Comparison of ENCODE assay signal across 18 cellular contexts in genomic region chr17:57905875-57906455, GRCh38. TPM values are rescaled to one million over a fixed set of nuclear protein-coding genes. Genes with fewer than 3 reads are reported as not detected.
DNase-seq lines count a peak whose midpoint lies in the region; ATAC-seq, FAIRE-seq and TF ChIP-seq lines count a peak whose summit lies in the region.
"Had no signal": no experiment of that assay in that cellular context is flagged by ENCODE, and none has a peak within 500 bp of the region (broad histone marks: within the 10 kb centered on the region; RNA-seq: fewer than 3 reads in every experiment).

No MANE protein-coding gene starts in this region.

- peaks cover 53% of the 10 kb centered on the region for H3K4me1 ChIP-seq in lower lobe of right lung
- H3K4me1 ChIP-seq: BE2C had no signal

- no peaks in the 10 kb centered on the region for H3K9me3 ChIP-seq in lower lobe of right lung
- H3K9me3 ChIP-seq: BE2C had no signal

- no peak overlapping the region for H3K4me3 Mint-ChIP-seq in WTC11
- H3K4me3 Mint-ChIP-seq: activated CD4-positive, alpha-beta T cell treated with anti-CD3 and anti-CD28 coated beads, Interleukin-2, amount 10 ng/mL, durations not matched to agents 7 days and 5 days; endodermal cell; T-cell had no signal

- H3K27ac ChIP-seq in lower lobe of right lung (peak overlapping the region; percentile 88), substantia nigra (ENCODE audit: low read depth, low read length, poor library complexity, severe bottlenecking) (peak overlapping the region; percentile 92)

- no peaks in the 10 kb centered on the region for H3K27me3 Mint-ChIP-seq in WTC11 (ENCODE audit: low read depth)
- H3K27me3 Mint-ChIP-seq: T-cell had no signal

- H3K4me1 Mint-ChIP-seq in WTC11 = peaks cover 56% of the 10 kb centered on the region

- 0 out of 2 replicates have a peak overlapping the region, but pooled peaks have one; percentile 72 for H3K27ac Mint-ChIP-seq in WTC11
- H3K27ac Mint-ChIP-seq: activated CD4-positive, alpha-beta T cell treated with anti-CD3 and anti-CD28 coated beads, Interleukin-2, amount 10 ng/mL, durations not matched to agents 7 days and 5 days; T-cell had no signal

- no peak for TF ChIP-seq POLR2A in GM12891 (IDR thresholded peaks at IDR 0.05; ENCODE audit: low read depth, low read length)

- H3K27me3 ChIP-seq in lower lobe of right lung (ENCODE audit: low read depth) = no peaks in the 10 kb centered on the region
- H3K27me3 ChIP-seq: BE2C had no signal

- DNase-seq in GM12891 (ENCODE audit: insufficient read length, low spot score) (no peak), WTC11 (ENCODE audit: low spot score) (no peak), lower lobe of right lung (no peak), substantia nigra (lab: John Stamatoyannopoulos, UW) (no peak), NCI-H446 (lab: John Stamatoyannopoulos, UW) (no peak), HK-2 (ENCODE audit: unreplicated experiment) (no peak)
- DNase-seq: activated CD4-positive, alpha-beta T cell treated with anti-CD3 and anti-CD28 coated beads, Interleukin-2, amount 10 ng/mL, durations not matched to agents 7 days and 5 days; activated CD8-positive, alpha-beta memory T cell treated with anti-CD3 and anti-CD28 coated beads, Interleukin-2, amount 50 U/mL, for 48 hours; activated gamma-delta T cell; amniotic stem cell; BE2C; midbrain; NCI-H1694; NCI-H226; T-cell had no signal

- intact Hi-C loops in lower lobe of right lung (cut with DNase I) = no loop called here

- POLR2A ChIA-PET in WTC11 (lab: Charles Lee) = interaction anchor here (0.8 to 1.3 kb wide), 2 partner anchors 31 to 89 kb away, joined by 3 to 6 read pairs; no protein-coding TSS in a partner anchor

- no peak overlapping the region for H3K4me3 ChIP-seq in lower lobe of right lung

- FAIRE-seq in GM12891 (lab: Jason Lieb, UNC) = peak; percentile 47
- FAIRE-seq: keratinocyte had no signal

- no peaks in the 10 kb centered on the region for H3K9me3 Mint-ChIP-seq in WTC11
- H3K9me3 Mint-ChIP-seq: activated CD4-positive, alpha-beta T cell treated with anti-CD3 and anti-CD28 coated beads, Interleukin-2, amount 10 ng/mL, durations not matched to agents 7 days and 5 days; endodermal cell; T-cell had no signal

- ATAC-seq in WTC11 (no peak), lower lobe of right lung (no peak), HG02840 (IDR thresholded peaks at IDR 0.05; ENCODE audit: low FRiP score, unreplicated experiment) (no peak)
- ATAC-seq: T-cell had no signal

- no peaks in the 10 kb centered on the region for H3K36me3 ChIP-seq in lower lobe of right lung
- H3K36me3 ChIP-seq: BE2C had no signal

- CTCF ChIA-PET in WTC11 (lab: Charles Lee) = interaction anchor here (0.7 to 3.1 kb wide), 16 partner anchors 13 to 88 kb away, joined by 3 to 33 read pairs (median 6); partner anchors contain the start of gene CUEDC1

- H3K36me3 Mint-ChIP-seq in WTC11 = no peaks in the 10 kb centered on the region
- H3K36me3 Mint-ChIP-seq: T-cell had no signal

- no peak for TF ChIP-seq CTCF in WTC11 (IDR thresholded peaks at IDR 0.05)
- no peak for TF ChIP-seq CTCF in lower lobe of right lung (IDR thresholded peaks at IDR 0.05)

TF ChIP-seq in GM12891, 5 proteins besides CTCF, POLR2A, EP300 and RAD21:
- TF ChIP-seq POLR2AphosphoS5 (IDR thresholded peaks at IDR 0.05; ENCODE audit: low read depth, low read length) = no peak
- TF ChIP-seq PAX5 (IDR thresholded peaks at IDR 0.05; ENCODE audit: insufficient read depth, low read length, severe bottlenecking) = no peak
- no peak for TF ChIP-seq SPI1 (IDR thresholded peaks at IDR 0.05; ENCODE audit: low read depth, low read length)
- no peak for TF ChIP-seq TAF1 (IDR thresholded peaks at IDR 0.05; ENCODE audit: low read depth, low read length)
- no peak for TF ChIP-seq POU2F2 (IDR thresholded peaks at IDR 0.05; ENCODE audit: low read depth, low read length)

TF ChIP-seq in WTC11, 78 proteins besides CTCF, POLR2A, EP300 and RAD21:
- TF ChIP-seq NR2C2 (CRISPR knock-in tag; IDR thresholded peaks at IDR 0.05) (no peak), HMGXB4 (CRISPR knock-in tag; IDR thresholded peaks at IDR 0.05) (no peak)

RNA-seq across cellular contexts. Expression of gene CUEDC1, which starts 49.2 kb away (rescaled TPM):
- 0.78 TPM for polyA plus RNA-seq in GM12891 (2012; ENCODE audit: low read depth, missing spikeins)
- total RNA-seq in WTC11 (2021) (6.5 to 12.2 TPM (median 9.4 TPM) in 3 replicates), lower lobe of right lung (42.8 TPM)

RNA-seq across cellular contexts. Expression of gene MRPS23, which starts 56.1 kb away (rescaled TPM):
- polyA plus RNA-seq in GM12891 (2012; ENCODE audit: low read depth, missing spikeins) = 68.2 TPM
- total RNA-seq in WTC11 (2021) (57.9 to 65.3 TPM (median 58.1 TPM) in 3 replicates), lower lobe of right lung (35.4 TPM)
